Comparison of ENCODE assay signal across 9 cellular contexts in genomic region chr22:46587067-46587471, GRCh38. TPM values are rescaled to one million over a fixed set of nuclear protein-coding genes. Genes with fewer than 3 reads are reported as not detected.
DNase-seq lines count a peak whose midpoint lies in the region; ATAC-seq and TF ChIP-seq lines count a peak whose summit lies in the region.
"Had no signal": no experiment of that assay in that cellular context is flagged by ENCODE, and none has a peak within 500 bp of the region (broad histone marks: within the 10 kb centered on the region; RNA-seq: fewer than 3 reads in every experiment).

No MANE protein-coding gene starts in this region.

- peak overlapping the region; percentile 64 to 86 (median 83) for H3K4me3 Mint-ChIP-seq in immature natural killer cell

- H3K9me3 Mint-ChIP-seq in immature natural killer cell = no peaks in the 10 kb centered on the region

- no peaks in the 10 kb centered on the region for H3K9me2 ChIP-seq in MM.1S (replicated peaks; ENCODE audit: insufficient read depth, low read length)

- no peak overlapping the region; the same call in 1 of the 2 replicates for H3K27ac ChIP-seq in MM.1S (ENCODE audit: low read length)
- H3K27ac ChIP-seq: foreskin keratinocyte had no signal

- no peaks in the 10 kb centered on the region for H3K9me3 ChIP-seq in MM.1S (replicated peaks; ENCODE audit: insufficient read depth, low read length)

- no peak for TF ChIP-seq CTCF in GM12865 (IDR thresholded peaks at IDR 0.05; ENCODE audit: insufficient read depth, low read depth, low read length, missing control alignments)
- no peak for TF ChIP-seq CTCF in GM20000 (IDR thresholded peaks at IDR 0.05; ENCODE audit: extremely low read depth, missing control alignments)
- no peak for TF ChIP-seq CTCF in MM.1S (IDR thresholded peaks at IDR 0.05; ENCODE audit: low read length)

- H3K79me2 ChIP-seq in MM.1S (ENCODE audit: low read length) = no peaks in the 10 kb centered on the region

- peaks cover 17% of the 10 kb centered on the region for H3K4me1 ChIP-seq in MM.1S (ENCODE audit: low read length)
- H3K4me1 ChIP-seq: foreskin keratinocyte had no signal

- H3K27ac Mint-ChIP-seq in immature natural killer cell = peak overlapping the region; percentile 79 to 94 (median 90)

- H3K36me3 ChIP-seq in MM.1S (replicated peaks; ENCODE audit: insufficient read depth, low read length) = no peaks in the 10 kb centered on the region

- H3K27me3 Mint-ChIP-seq in immature natural killer cell (ENCODE audit: low read depth in 3 of 3) = peaks cover 0 to 3% (median 2%) of the 10 kb centered on the region in 3 donors

- no peak overlapping the region; the same call in 1 of the 2 replicates for H3K4me3 ChIP-seq in GM12865 (ENCODE audit: low read depth, low read length)
- no peak overlapping the region for H3K4me3 ChIP-seq in MM.1S (ENCODE audit: low read length)

- ATAC-seq in esophagus mucosa = no peak
- ATAC-seq: foreskin keratinocyte had no signal

- no peaks in the 10 kb centered on the region for H3F3A ChIP-seq in MM.1S (ENCODE audit: insufficient read depth, low read length)

- no peaks in the 10 kb centered on the region for H4K20me1 ChIP-seq in MM.1S (ENCODE audit: insufficient read depth, low read length)

- no peaks in the 10 kb centered on the region for H3K36me3 Mint-ChIP-seq in immature natural killer cell

- no peaks in the 10 kb centered on the region for H3K27me3 ChIP-seq in MM.1S (replicated peaks; ENCODE audit: insufficient read depth, low read length)

- peak overlapping the region; percentile 36; the same call in 1 of the 2 replicates for H3K9ac ChIP-seq in MM.1S (ENCODE audit: low read length)

- peaks cover 44 to 60% of the 10 kb centered on the region in 2 donors for H3K4me1 Mint-ChIP-seq in immature natural killer cell

- 0 out of 2 replicates have a peak overlapping the region, but pooled peaks have one; percentile 57 for H2AFZ ChIP-seq in MM.1S (ENCODE audit: low read length)

- DNase-seq in GM12865 (ENCODE audit: low read depth) = peak; percentile 79
- DNase-seq in GM20000 (ENCODE audit: low spot score) = peak; percentile 81
- DNase-seq in MM.1S = no peak
- peak in 2 of 3 donors; percentile 21 to 23 for DNase-seq in immature natural killer cell
- DNase-seq in HT-29 (ENCODE audit: low spot score) = no peak
- no peak for DNase-seq in NCI-H69 (lab: John Stamatoyannopoulos, UW)
- no peak for DNase-seq in 8988T
- DNase-seq: foreskin keratinocyte had no signal

- peak overlapping the region; percentile 61 for H3K4me2 ChIP-seq in MM.1S (ENCODE audit: low read depth, low read length)

RNA-seq across cellular contexts. Expression of gene GRAMD4, which starts 33.1 kb away (rescaled TPM):
- 10 to 100 TPM in 1 of 3 donors, 1 to 10 TPM in 2; 3.5 to 23.0 (median 4.1) TPM for polyA plus RNA-seq in immature natural killer cell
- total RNA-seq in esophagus mucosa = 37.7 TPM
- 22.5 and 26.7 TPM in 2 replicates for total RNA-seq in HT-29 (2014; rRNA removed; shearing (Covaris generic))

RNA-seq across cellular contexts. Expression of gene CELSR1, which starts 49.6 kb away (rescaled TPM):
- 1 to 10 TPM in 2 of 3 donors, under 1 TPM in 1; 0.24 to 1.6 (median 1.2) TPM for polyA plus RNA-seq in immature natural killer cell
- total RNA-seq in esophagus mucosa = 36.0 TPM
- total RNA-seq in HT-29 (2014; rRNA removed; shearing (Covaris generic)) = 6.8 and 12.4 TPM in 2 replicates

Comparison
In these comparisons a context has a peak if more than half of its experiments do, and no peak if none do; other contexts are left out.
1. DNase-seq: peak in GM12865 (single experiment), GM20000 (single experiment) and immature natural killer cell (2 of 3); none in MM.1S (single experiment), HT-29 (single experiment), NCI-H69 (single experiment) and 8988T (single experiment).